ENCODE assay signal across 1 cellular context in genomic region chr18:55879331-55879730, GRCh38.
TF ChIP-seq lines count a peak whose summit lies in the region.

No MANE protein-coding gene starts in this region.

TF ChIP-seq in IMR-90, 13 proteins besides CTCF, POLR2A, EP300 and RAD21 (continued from another document):
- TF ChIP-seq MAZ (IDR thresholded peaks at IDR 0.05; ENCODE audit: borderline replicate concordance, low read depth, low read length): no peak
- TF ChIP-seq SMC3 (IDR thresholded peaks at IDR 0.05; ENCODE audit: low read depth, low read length): no peak
- no peak for TF ChIP-seq NFE2L2 (IDR thresholded peaks at IDR 0.05; ENCODE audit: low read depth, low read length)
- TF ChIP-seq RCOR1 (IDR thresholded peaks at IDR 0.05; ENCODE audit: insufficient replicate concordance, low read length): no peak
- no peak for TF ChIP-seq MXI1 (IDR thresholded peaks at IDR 0.05; ENCODE audit: borderline replicate concordance, low read depth, low read length)
- TF ChIP-seq USF2 (IDR thresholded peaks at IDR 0.05; ENCODE audit: low read depth, low read length): no peak
- no peak for TF ChIP-seq RFX5 (IDR thresholded peaks at IDR 0.05; ENCODE audit: low read depth, low read length)
- TF ChIP-seq CEBPB (IDR thresholded peaks at IDR 0.05; ENCODE audit: low read depth, low read length): no peak
- no peak for TF ChIP-seq MAFK (IDR thresholded peaks at IDR 0.05; ENCODE audit: low read depth, low read length)
- TF ChIP-seq BHLHE40 (IDR thresholded peaks at IDR 0.05; ENCODE audit: low read depth, low read length): no peak
- TF ChIP-seq FOS (IDR thresholded peaks at IDR 0.05; ENCODE audit: low read depth, low read length): no peak
